13 cellular contexts compared by ENCODE assay signal in the genomic region with DNA sequence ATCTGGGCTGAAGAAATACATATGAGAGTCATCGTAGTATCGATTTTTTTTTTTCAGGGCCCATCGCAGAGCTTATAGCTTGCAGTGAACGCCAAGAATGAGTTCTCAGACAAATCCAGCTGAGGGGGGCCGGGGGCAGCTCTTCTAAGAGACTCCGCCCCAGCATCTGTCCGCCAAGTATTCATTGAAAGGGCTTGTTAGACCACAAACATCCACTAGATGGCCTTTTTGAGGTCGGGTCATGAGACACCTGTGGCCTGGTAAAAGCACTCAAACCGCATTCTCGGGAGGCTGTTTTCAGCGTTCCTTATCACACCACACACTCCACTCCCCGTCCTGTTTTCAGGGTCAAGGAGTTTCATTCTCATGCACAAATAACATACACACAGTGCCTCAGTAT. TPM values are rescaled to one million over a fixed set of nuclear protein-coding genes. Genes with fewer than 3 reads are reported as not detected.
DNase-seq lines count a peak whose midpoint lies in the region; ATAC-seq, FAIRE-seq and TF ChIP-seq lines count a peak whose summit lies in the region.
"Not testable (repeated sequence)": the region's sequence is repeated elsewhere in the genome, so short reads cannot be mapped to it uniquely, and the experiment has no call there.
"Had no signal": no experiment of that assay in that cellular context is flagged by ENCODE, and none has a peak within 500 bp of the region (broad histone marks: within the 10 kb centered on the region; RNA-seq: fewer than 3 reads in every experiment).

No MANE protein-coding gene starts in this region.

- not testable (repeated sequence) for H3K9me2 ChIP-seq in HCT116 (ENCODE audit: insufficient read depth)

- CTCF ChIA-PET in A549 (lab: Yijun Ruan, JAX); HCT116 (lab: Charles Lee); activated CD4-positive, alpha-beta T cell treated with anti-CD3 and anti-CD28 coated beads for 36 hours (lab: Charles Lee): not testable (repeated sequence)

- TF ChIP-seq RAD21 in A549 (conservative IDR thresholded peaks at IDR 0.05 in 1 of 2, IDR thresholded peaks at IDR 0.05 in 1 of 2); HCT116 (IDR thresholded peaks at IDR 0.05; ENCODE audit: low read depth): not testable (repeated sequence)

- H3K4me1 ChIP-seq in A549; HCT116 (ENCODE audit: control insufficient read depth in 1 of 2, insufficient read depth in 2 of 2, low read length in 2 of 2): not testable (repeated sequence)

- not testable (repeated sequence) for BruUV-seq in HCT116 (replicated peaks; lab: Mats Ljungman, UMichigan)

- not testable (repeated sequence) for H3K27ac Mint-ChIP-seq in activated CD4-positive, alpha-beta T cell treated with anti-CD3 and anti-CD28 coated beads for 36 hours; effector memory CD8-positive, alpha-beta T cell; natural killer cell

- POLR2A ChIA-PET in A549 (lab: Yijun Ruan, JAX); HCT116 (lab: Charles Lee); activated CD4-positive, alpha-beta T cell treated with anti-CD3 and anti-CD28 coated beads for 36 hours (lab: Charles Lee): not testable (repeated sequence)

- not testable (repeated sequence) for H3K4me2 ChIP-seq in A549; HCT116 (ENCODE audit: low read length)

- not testable (repeated sequence) for H4K20me1 ChIP-seq in HCT116 (ENCODE audit: insufficient read depth)

- not testable (repeated sequence) for H3K79me2 ChIP-seq in HCT116 (ENCODE audit: insufficient read depth, low read length)

- H2AFZ ChIP-seq in HCT116 (ENCODE audit: low read depth, low read length, poor library complexity, severe bottlenecking) = not testable (repeated sequence)

- H3K36me3 Mint-ChIP-seq in activated CD4-positive, alpha-beta T cell treated with anti-CD3 and anti-CD28 coated beads for 36 hours (ENCODE audit: low read depth); effector memory CD8-positive, alpha-beta T cell (ENCODE audit: insufficient read depth); natural killer cell: not testable (repeated sequence)

- not testable (repeated sequence) for H3K9me3 Mint-ChIP-seq in activated CD4-positive, alpha-beta T cell treated with anti-CD3 and anti-CD28 coated beads for 36 hours (ENCODE audit: low read depth); effector memory CD8-positive, alpha-beta T cell; natural killer cell

- WGBS in A549 (ENCODE audit: missing lambda C conversion rate) = no CpG with 5 or more reads among the region's 12 CpGs

- not testable (repeated sequence) for H3K27me3 ChIP-seq in HCT116 (ENCODE audit: insufficient read depth, low read length)

- peak; percentile 66 to 78; a peak in 4 of 6 replicates for ATAC-seq in A549
- peak; percentile 63 for ATAC-seq in GM18867 (IDR thresholded peaks at IDR 0.05; ENCODE audit: unreplicated experiment)
- ATAC-seq in HCT116 = peak; percentile 81
- peak; percentile 80 for ATAC-seq in HG02885 (IDR thresholded peaks at IDR 0.05; ENCODE audit: poor library complexity, unreplicated experiment)
- ATAC-seq in HG03442 (IDR thresholded peaks at IDR 0.05; ENCODE audit: unreplicated experiment) = peak; percentile 61
- peak; percentile 49 for ATAC-seq in activated CD4-positive, alpha-beta T cell treated with anti-CD3 and anti-CD28 coated beads for 36 hours
- peak; percentile 53 for ATAC-seq in effector memory CD8-positive, alpha-beta T cell (replicated peaks)
- peak in 2 of 3 donors; percentile 67 to 73 for ATAC-seq in natural killer cell

- not testable (repeated sequence) for FAIRE-seq in A549 (lab: Jason Lieb, UNC)

- not testable (repeated sequence) for H3K27me3 Mint-ChIP-seq in activated CD4-positive, alpha-beta T cell treated with anti-CD3 and anti-CD28 coated beads for 36 hours; effector memory CD8-positive, alpha-beta T cell; natural killer cell (ENCODE audit: low read depth in 2 of 2)

- RAD21 ChIA-PET in HCT116 (lab: Charles Lee; ENCODE audit: low non-redundant PET in 1 of 2, low total read pairs in 2 of 2, uncharacterized antibody in 2 of 2, unreplicated experiment in 2 of 2) = not testable (repeated sequence)

- H3K9ac ChIP-seq in HCT116 (ENCODE audit: low read length) = not testable (repeated sequence)

- not testable (repeated sequence) for H3K4me3 Mint-ChIP-seq in activated CD4-positive, alpha-beta T cell treated with anti-CD3 and anti-CD28 coated beads for 36 hours; effector memory CD8-positive, alpha-beta T cell; natural killer cell

- DNase-seq in A549 (ENCODE audit: low read depth in 1 of 2, low spot score in 1 of 2); HCT116 (ENCODE audit: low read depth, low spot score); activated CD4-positive, alpha-beta T cell treated with anti-CD3 and anti-CD28 coated beads for 36 hours; effector memory CD8-positive, alpha-beta T cell; natural killer cell: not testable (repeated sequence)

- TF ChIP-seq CTCF in A549 (IDR thresholded peaks at IDR 0.05); HCT116 (IDR thresholded peaks at IDR 0.05 in 2 of 3, conservative IDR thresholded peaks at IDR 0.05 in 1 of 3; ENCODE audit: borderline replicate concordance in 1 of 3, insufficient read depth in 1 of 3, low read depth in 2 of 3, low read length in 2 of 3); natural killer cell (IDR thresholded peaks at IDR 0.05): not testable (repeated sequence)

- TF ChIP-seq EP300 in A549 (IDR thresholded peaks at IDR 0.05) = not testable (repeated sequence)

- not testable (repeated sequence) for H3K27ac ChIP-seq in A549; HCT116 (ENCODE audit: low read depth, low read length)

- TF ChIP-seq POLR2A in A549 (IDR thresholded peaks at IDR 0.05; ENCODE audit: low read length); HCT116 (IDR thresholded peaks at IDR 0.05; ENCODE audit: borderline replicate concordance, extremely low read depth, insufficient read depth, insufficient read length): not testable (repeated sequence)

- intact Hi-C loops in HCT116 (cut with micrococcal nuclease); activated CD4-positive, alpha-beta T cell treated with anti-CD3 and anti-CD28 coated beads for 36 hours (cut with DNase I, micrococcal nuclease); natural killer cell (cut with micrococcal nuclease): not testable (repeated sequence)

- H3K4me1 Mint-ChIP-seq in activated CD4-positive, alpha-beta T cell treated with anti-CD3 and anti-CD28 coated beads for 36 hours; effector memory CD8-positive, alpha-beta T cell (ENCODE audit: low read depth in 2 of 2); natural killer cell: not testable (repeated sequence)

- H3K9me3 ChIP-seq in A549; HCT116 (ENCODE audit: control insufficient read depth in 1 of 2, insufficient read depth in 1 of 2, low read depth in 1 of 2, low read length in 2 of 2): not testable (repeated sequence)

- not testable (repeated sequence) for H3K36me3 ChIP-seq in HCT116 (ENCODE audit: control insufficient read depth in 1 of 2, insufficient read depth in 2 of 2, low read length in 2 of 2)

- H3K4me3 ChIP-seq in A549; HCT116 (replicated peaks in 1 of 2; ENCODE audit: low read depth in 1 of 2, low read length in 2 of 2): not testable (repeated sequence)

RNA-seq across cellular contexts. Expression of a gene that starts 15.2 kb away (rescaled TPM):
- polyA plus RNA-seq in A549 (2011; rRNA removed) (not detected in 2 replicates), A549 (2017; fragmentation: RNase III; extraction: RNeasy Plus Mini Kit Qiagen cat#74134 plus additional on column Dnase treatment) (not detected in 3 replicates)
- not detected in 2 replicates for polyA plus RNA-seq in A549 (2012; cell fraction: cytosol; rRNA removed)
- polyA plus RNA-seq in A549 (2012; cell fraction: nucleus; rRNA removed) = not detected in 2 replicates
- not detected in 2 replicates for polyA minus RNA-seq in A549 (2011; rRNA and poly(A)+ RNA removed)
- total RNA-seq in HCT116 (2021; ENCODE audit: unreplicated experiment) (not detected), natural killer cell (not detected)
- polyA plus RNA-seq in HCT116 (2012) = not detected in 2 replicates
- not detected for total RNA-seq in activated CD4-positive, alpha-beta T cell treated with anti-CD3 and anti-CD28 coated beads for 36 hours
- total RNA-seq: HT1080, IMR-90, MCF 10A, RPMI7951 had no signal
- polyA plus RNA-seq: AG04450, IMR-90 had no signal
